21 cellular contexts compared by ENCODE assay signal in the genomic region with DNA sequence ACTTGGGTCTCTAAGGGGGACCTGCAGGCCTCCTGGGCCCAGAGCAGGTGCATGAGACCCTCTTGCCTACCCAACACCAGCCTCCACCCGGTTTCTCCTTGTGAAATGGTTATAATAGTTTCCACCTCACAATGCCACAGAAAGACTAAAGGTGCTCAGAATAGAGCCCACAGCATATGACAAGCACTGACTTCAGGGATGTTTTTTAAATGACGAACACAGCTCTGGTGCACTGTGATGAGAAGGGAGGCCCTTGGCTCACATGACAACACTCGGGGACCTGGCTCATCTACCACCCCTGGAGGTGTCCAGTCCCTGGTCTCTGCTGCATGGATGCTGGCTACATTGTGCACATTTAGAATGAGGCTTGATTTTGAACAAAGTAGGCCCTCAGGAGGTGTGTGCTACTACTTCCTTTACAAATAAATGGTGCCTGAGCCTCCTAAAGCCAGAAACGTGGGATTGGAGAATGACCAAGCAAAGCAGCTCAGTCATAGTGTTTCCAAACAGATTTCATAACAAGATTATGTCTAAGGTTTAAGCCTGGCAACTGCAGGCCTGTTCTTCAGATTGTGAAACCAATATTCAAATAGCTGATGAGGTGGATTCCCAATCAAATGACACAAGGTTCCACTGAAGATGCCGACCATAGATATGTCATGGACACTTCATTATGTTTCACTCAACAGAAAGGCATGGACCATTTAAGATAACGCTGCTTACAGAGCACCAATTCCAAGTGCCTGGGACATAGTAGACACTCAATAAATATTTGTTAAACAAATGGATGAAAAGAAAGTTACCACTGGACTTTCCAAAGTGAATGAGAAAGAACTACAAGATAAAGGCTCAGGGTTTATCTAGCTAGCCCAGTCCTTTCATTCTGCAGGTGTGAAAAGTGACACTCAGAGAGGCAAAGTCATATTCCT.
DNase-seq lines count a peak whose midpoint lies in the region; ATAC-seq and TF ChIP-seq lines count a peak whose summit lies in the region.
"Had no signal": no experiment of that assay in that cellular context is flagged by ENCODE, and none has a peak within 500 bp of the region (broad histone marks: within the 10 kb centered on the region; RNA-seq: fewer than 3 reads in every experiment).

No MANE protein-coding gene starts in this region.

- ATAC-seq in IMR-90 (ENCODE audit: low read depth) (no peak; the same call in 1 of the 2 replicates), GM23338 (no peak)
- ATAC-seq: activated naive CD4-positive, alpha-beta T cell treated with anti-CD3 and anti-CD28 coated beads, Interleukin-2, amount 50 U/mL, for 72 hours had no signal

- H3K4me2 ChIP-seq in IMR-90 (ENCODE audit: low read depth, low read length) (no peak overlapping the region), GM23338 (no peak overlapping the region)

- dilution Hi-C loops in IMR-90 (cut with HindIII; ENCODE audit: low sequenced_read_pairs, unreplicated experiment), result no loop called here

- no peak overlapping the region for H3K18ac ChIP-seq in IMR-90 (ENCODE audit: low read depth, low read length)

- H3K9me3 Mint-ChIP-seq in GM23338, result peaks cover 16% of the 10 kb centered on the region
- H3K9me3 Mint-ChIP-seq: activated B cell treated with CpG ODN at 0.5 μM for 24 hours had no signal

- in situ Hi-C loops in IMR-90 (cut with MboI; ENCODE audit: low sequenced_read_pairs), result no loop called here

- H3K27ac ChIP-seq in IMR-90 (ENCODE audit: insufficient read depth, low read length) (no peak overlapping the region), GM23338 (ENCODE audit: low read depth) (no peak overlapping the region)
- H3K27ac ChIP-seq: HL-60, tibial artery had no signal

- intact Hi-C loops in IMR-90 (cut with micrococcal nuclease), result no loop called here

- no peaks in the 10 kb centered on the region; the same call in 1 of the 2 replicates for H3K9me1 ChIP-seq in IMR-90 (ENCODE audit: insufficient read depth, low read length)

- H4K5ac ChIP-seq in IMR-90 (ENCODE audit: low read depth, low read length), result no peak overlapping the region

- H3K4me1 ChIP-seq in IMR-90 (ENCODE audit: control insufficient read depth, insufficient read depth, low read length) (no peaks in the 10 kb centered on the region), GM23338 (ENCODE audit: insufficient read depth) (peaks cover 4% of the 10 kb centered on the region; the same call in 1 of the 2 replicates)
- H3K4me1 ChIP-seq: tibial artery had no signal

- TF ChIP-seq CTCF in AG09309 (IDR thresholded peaks at IDR 0.05; ENCODE audit: control insufficient read depth, insufficient read depth, low read depth, low read length, missing control alignments), result no peak
- no peak for TF ChIP-seq CTCF in IMR-90 (conservative IDR thresholded peaks at IDR 0.05; ENCODE audit: low read depth, low read length)
- TF ChIP-seq CTCF in GM23338 (conservative IDR thresholded peaks at IDR 0.05; ENCODE audit: low read depth in 2 of 2), result no peak

- H3K4ac ChIP-seq in IMR-90 (ENCODE audit: low read depth, low read length), result no peak overlapping the region

- H3K9me2 ChIP-seq in GM23338 (ENCODE audit: insufficient read depth), result peaks cover 10% of the 10 kb centered on the region; the same call in 1 of the 2 replicates

- no peak overlapping the region for H2BK20ac ChIP-seq in IMR-90 (ENCODE audit: low read depth, low read length)

- no peak overlapping the region for H3K56ac ChIP-seq in IMR-90 (ENCODE audit: extremely low read depth, insufficient read depth, low read length)

- H3K27ac Mint-ChIP-seq in GM23338, result no peak overlapping the region
- H3K27ac Mint-ChIP-seq: activated B cell treated with CpG ODN at 0.5 μM for 24 hours; activated naive CD4-positive, alpha-beta T cell treated with anti-CD3 and anti-CD28 coated beads, Interleukin-2, amount 50 U/mL, for 72 hours; nephron progenitor cell; T-helper 1 cell treated with Interleukin-12 subunit alpha and Interleukin-12 subunit beta and Interleukin-4 antibody, amounts not matched to agents 30 μg/mL and 1 μg/mL, for 36 hours had no signal

- no peak overlapping the region for H2BK120ac ChIP-seq in IMR-90 (ENCODE audit: low read depth, low read length)

- no peaks in the 10 kb centered on the region for H3F3A ChIP-seq in GM23338 (replicated peaks; ENCODE audit: low read depth)

- WGBS in IMR-90 (ENCODE audit: extremely low coverage in 2 of 2, insufficient read length in 1 of 2), 2 experiments, result 67% methylated on average over 1 of the region's 6 CpGs; no CpG with 5 or more reads in 1 of the 2 experiments

- no peaks in the 10 kb centered on the region for H3K79me1 ChIP-seq in IMR-90 (ENCODE audit: low read depth in 1 of 2, low read length in 2 of 2)

- no peaks in the 10 kb centered on the region for H3K79me2 ChIP-seq in GM23338 (replicated peaks; ENCODE audit: insufficient read depth)

- DNase-seq in AG09309 (ENCODE audit: low read depth) (peak; percentile 58), IMR-90 (peak; percentile 2), ecto neural progenitor cell (ENCODE audit: low spot score) (peak; percentile 24), iris pigment epithelial cell (ENCODE audit: low read depth) (peak; percentile 12), NCI-H128 (lab: John Stamatoyannopoulos, UW; ENCODE audit: unreplicated experiment) (no peak), iPS-NIHi11 (ENCODE audit: low spot score) (no peak), pons (ENCODE audit: low spot score) (no peak), GM23338 (ENCODE audit: low spot score) (no peak)
- DNase-seq: activated B cell treated with CpG ODN at 0.5 μM for 24 hours; activated T-cell treated with anti-CD3 and anti-CD28 coated beads, Interleukin-2, amount 50 U/mL, for 48 hours; dermis blood vessel endothelial cell; hippocampal formation; NCI-H1092 treated with DMSO at 0.1 percent for 48 hours; NCI-H2107; NCI-H510A treated with DMSO at 0.1 percent for 48 hours; nephron progenitor cell; SHP77; tibial artery had no signal

- H3K4me1 Mint-ChIP-seq in GM23338, result peaks cover 21% of the 10 kb centered on the region
- H3K4me1 Mint-ChIP-seq: activated B cell treated with CpG ODN at 0.5 μM for 24 hours, nephron progenitor cell had no signal

- H3K36me3 ChIP-seq in IMR-90 (ENCODE audit: control insufficient read depth, insufficient read depth, low read length), result no peaks in the 10 kb centered on the region
- no peaks in the 10 kb centered on the region for H3K36me3 ChIP-seq in GM23338 (ENCODE audit: insufficient read depth)
- H3K36me3 ChIP-seq: tibial artery had no signal

- no peak overlapping the region for H3K23ac ChIP-seq in IMR-90 (ENCODE audit: low read depth, low read length)

- H4K8ac ChIP-seq in IMR-90 (ENCODE audit: low read depth in 2 of 2, low read length in 2 of 2), result no peak overlapping the region

- H2BK15ac ChIP-seq in IMR-90 (ENCODE audit: low read depth, low read length), result no peak overlapping the region

- no peak for TF ChIP-seq POLR2A in IMR-90 (IDR thresholded peaks at IDR 0.05; ENCODE audit: low read depth, low read length)

- no peak overlapping the region for H2BK5ac ChIP-seq in IMR-90 (ENCODE audit: low read depth, low read length, poor library complexity, severe bottlenecking)

- no peak overlapping the region for H3K14ac ChIP-seq in IMR-90 (replicated peaks; ENCODE audit: low read depth, low read length)

- no peaks in the 10 kb centered on the region; the same call in 1 of the 2 replicates for H4K20me1 ChIP-seq in IMR-90 (ENCODE audit: insufficient read depth, low read length)
- H4K20me1 ChIP-seq in GM23338 (replicated peaks; ENCODE audit: insufficient read depth), result no peaks in the 10 kb centered on the region

- H3K9ac ChIP-seq in IMR-90 (ENCODE audit: low read depth, low read length), result no peak overlapping the region

- CTCF ChIA-PET in IMR-90 (lab: Yijun Ruan, JAX), result interaction anchor here (0.6 kb wide), 1 partner anchor 14 kb away, joined by 3 read pairs; no protein-coding TSS in a partner anchor

- H3K4me3 Mint-ChIP-seq in GM23338, result no peak overlapping the region
- H3K4me3 Mint-ChIP-seq: activated B cell treated with CpG ODN at 0.5 μM for 24 hours; nephron progenitor cell; T-helper 1 cell treated with Interleukin-12 subunit alpha and Interleukin-12 subunit beta and Interleukin-4 antibody, amounts not matched to agents 30 μg/mL and 1 μg/mL, for 36 hours had no signal

- BruUV-seq in IMR-90 (replicated peaks; lab: Mats Ljungman, UMichigan), result no TSS peak

- TF ChIP-seq RAD21 in IMR-90 (IDR thresholded peaks at IDR 0.05; ENCODE audit: low read length), result no peak

- H3K27me3 ChIP-seq in IMR-90 (ENCODE audit: control insufficient read depth, insufficient read depth, low read length) (no peaks in the 10 kb centered on the region), GM23338 (ENCODE audit: insufficient read depth) (no peaks in the 10 kb centered on the region)
- H3K27me3 ChIP-seq: tibial artery had no signal

- no peak overlapping the region for H4K91ac ChIP-seq in IMR-90 (ENCODE audit: insufficient read depth, low read depth, low read length)

- H3K9me3 ChIP-seq in IMR-90 (ENCODE audit: control insufficient read depth, insufficient read depth, low read length), result no peaks in the 10 kb centered on the region
- H3K9me3 ChIP-seq: tibial artery had no signal

- no peak overlapping the region for H3K4me3 ChIP-seq in AG09309 (ENCODE audit: control insufficient read depth, low read depth, low read length)
- no peak overlapping the region for H3K4me3 ChIP-seq in IMR-90 (ENCODE audit: insufficient read depth, low read depth, low read length)
- H3K4me3 ChIP-seq in GM23338, result no peak overlapping the region
- H3K4me3 ChIP-seq: tibial artery had no signal

- peaks cover 8% of the 10 kb centered on the region for H3K36me3 Mint-ChIP-seq in GM23338 (ENCODE audit: low read depth)

- H2AFZ ChIP-seq in IMR-90 (replicated peaks; ENCODE audit: low read length, poor library complexity) (no peak overlapping the region), GM23338 (no peak overlapping the region)

- POLR2A ChIA-PET in IMR-90 (lab: Charles Lee; ENCODE audit: unreplicated experiment), result interaction anchor here (0.6 kb wide), 1 partner anchor 1090 kb away, joined by 3 read pairs; no protein-coding TSS in a partner anchor

- H3K27me3 Mint-ChIP-seq in GM23338 (ENCODE audit: insufficient read depth, low read depth, poor library complexity), result peaks cover 3% of the 10 kb centered on the region
- H3K27me3 Mint-ChIP-seq: activated B cell treated with CpG ODN at 0.5 μM for 24 hours had no signal

- no peak overlapping the region for H2AK5ac ChIP-seq in IMR-90 (ENCODE audit: low read depth, low read length)

- no peak overlapping the region for H2AK9ac ChIP-seq in IMR-90 (replicated peaks; ENCODE audit: low read depth, low read length, poor library complexity)

TF ChIP-seq in IMR-90, 13 proteins besides CTCF, POLR2A, EP300 and RAD21 (continues in another document):
- TF ChIP-seq MAZ (IDR thresholded peaks at IDR 0.05; ENCODE audit: borderline replicate concordance, low read depth, low read length), result no peak
- TF ChIP-seq RFX5 (IDR thresholded peaks at IDR 0.05; ENCODE audit: low read depth, low read length), result no peak
- no peak for TF ChIP-seq MXI1 (IDR thresholded peaks at IDR 0.05; ENCODE audit: borderline replicate concordance, low read depth, low read length)

TF ChIP-seq in GM23338, 12 proteins besides CTCF, POLR2A, EP300 and RAD21 (continues in another document):
- TF ChIP-seq EZH2 (IDR thresholded peaks at IDR 0.05; ENCODE audit: low read depth, unreplicated experiment), result no peak

Comparison
In these comparisons a context has a peak if more than half of its experiments do, and no peak if none do; other contexts are left out.
1. DNase-seq: peak in AG09309 (single experiment), IMR-90 (single experiment), ecto neural progenitor cell (single experiment) and iris pigment epithelial cell (single experiment); none in NCI-H128 (single experiment), iPS-NIHi11 (single experiment), pons (single experiment) and GM23338 (single experiment).